In the genomic region with DNA sequence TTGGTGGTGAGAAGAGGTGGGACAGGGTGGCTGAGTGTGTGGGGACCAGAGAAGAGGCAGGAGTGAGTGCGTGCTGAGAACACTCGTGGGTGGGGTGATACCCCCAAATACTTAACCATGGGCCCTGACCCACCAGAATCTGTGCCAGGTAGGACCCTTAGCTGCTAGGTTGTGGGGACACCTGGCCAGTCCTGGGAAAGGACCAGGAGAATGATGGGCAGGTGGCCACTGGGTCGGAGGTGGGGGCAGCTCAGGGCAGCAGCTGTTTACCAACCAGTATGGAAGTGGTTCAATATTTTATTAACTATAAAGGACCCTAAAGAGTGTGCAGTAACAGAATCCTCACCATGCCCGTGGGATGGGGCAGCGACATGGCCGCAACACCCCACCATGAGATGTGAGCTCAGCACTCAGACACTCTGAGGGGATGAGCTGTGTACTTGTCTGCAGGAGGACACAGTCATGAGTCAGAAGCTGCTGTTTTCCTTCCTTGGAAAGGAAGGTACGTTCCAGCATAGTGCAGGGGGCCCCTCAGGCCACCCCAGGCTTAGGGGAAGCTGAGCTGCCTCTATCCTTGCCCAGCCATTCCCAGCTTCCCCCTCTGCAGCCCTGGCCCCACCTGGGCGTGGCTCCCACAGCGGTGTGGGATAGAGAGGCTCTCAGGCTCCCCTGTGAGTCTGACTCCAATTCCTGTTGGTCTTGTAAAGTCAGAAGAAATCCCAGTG, we compare ENCODE assay signal across 12 cellular contexts. TPM values are rescaled to one million over a fixed set of nuclear protein-coding genes. Genes with fewer than 3 reads are reported as not detected.
DNase-seq lines count a peak whose midpoint lies in the region; ATAC-seq, FAIRE-seq and TF ChIP-seq lines count a peak whose summit lies in the region.
"Had no signal": no experiment of that assay in that cellular context is flagged by ENCODE, and none has a peak within 500 bp of the region (broad histone marks: within the 10 kb centered on the region; RNA-seq: fewer than 3 reads in every experiment).

No MANE protein-coding gene starts in this region.

- H3K79me2 ChIP-seq in astrocyte (ENCODE audit: insufficient read depth, low read length): no peaks in the 10 kb centered on the region
- H3K79me2 ChIP-seq in keratinocyte (ENCODE audit: control insufficient read depth, insufficient read depth, low read length): no peaks in the 10 kb centered on the region

- no peak for ATAC-seq in left ventricle myocardium superior
- ATAC-seq in Right ventricle myocardium superior (ENCODE audit: poor library complexity): no peak

- H3K27me3 Mint-ChIP-seq in astrocyte (ENCODE audit: low read depth, unreplicated experiment): peaks cover 3% of the 10 kb centered on the region

- H3K27me3 ChIP-seq in astrocyte (ENCODE audit: insufficient read depth, low read length) (no peaks in the 10 kb centered on the region), keratinocyte (ENCODE audit: control insufficient read depth, extremely low read depth, insufficient read depth, low read length) (no peaks in the 10 kb centered on the region)

- peaks cover 54% of the 10 kb centered on the region for H3K4me1 ChIP-seq in astrocyte (ENCODE audit: insufficient read depth, low read length)
- H3K4me1 ChIP-seq in keratinocyte (ENCODE audit: control insufficient read depth, extremely low read depth, insufficient read depth, low read length): peaks cover 46% of the 10 kb centered on the region

- H3K27ac Mint-ChIP-seq in astrocyte (ENCODE audit: unreplicated experiment): peak overlapping the region; percentile 70

- H3K9ac ChIP-seq in astrocyte (ENCODE audit: low read length) (peak overlapping the region; percentile 70), keratinocyte (ENCODE audit: control insufficient read depth, extremely low read depth, insufficient read depth, low read length) (no peak overlapping the region)

- H3K9me3 ChIP-seq in astrocyte (ENCODE audit: insufficient read depth, low read depth, low read length) (no peaks in the 10 kb centered on the region), keratinocyte (ENCODE audit: control insufficient read depth, low read depth, low read length) (no peaks in the 10 kb centered on the region)
- H3K9me3 ChIP-seq: thoracic aorta had no signal

- peak overlapping the region; percentile 54 for H2AFZ ChIP-seq in astrocyte (ENCODE audit: low read depth, low read length)
- peak overlapping the region; percentile 62 for H2AFZ ChIP-seq in keratinocyte (ENCODE audit: control insufficient read depth, low read length)

- intact Hi-C loops in left ventricle myocardium superior (cut with micrococcal nuclease): loop anchor here (10.0 kb wide), 1 partner anchor 466 kb away; no protein-coding TSS in a partner anchor
- intact Hi-C loops in Right ventricle myocardium superior (cut with DNase I): no loop called here

- H3K9me1 ChIP-seq in keratinocyte (ENCODE audit: control insufficient read depth, extremely low read depth, insufficient read depth, low read length): no peaks in the 10 kb centered on the region

- H3K36me3 Mint-ChIP-seq in astrocyte (ENCODE audit: low read depth, unreplicated experiment): no peaks in the 10 kb centered on the region

- H3K27ac ChIP-seq in astrocyte (ENCODE audit: low read depth, low read length): peak overlapping the region; percentile 61
- no peak overlapping the region for H3K27ac ChIP-seq in keratinocyte (ENCODE audit: control insufficient read depth, insufficient read depth, low read length)
- H3K27ac ChIP-seq: thoracic aorta had no signal

- no peak overlapping the region for H3K4me3 Mint-ChIP-seq in astrocyte (ENCODE audit: unreplicated experiment)

- H3K4me1 Mint-ChIP-seq in astrocyte (ENCODE audit: low read depth, unreplicated experiment): peaks cover 47% of the 10 kb centered on the region

- H3K4me3 ChIP-seq in astrocyte (ENCODE audit: insufficient read depth, low read depth, low read length) (no peak overlapping the region), keratinocyte (ENCODE audit: control insufficient read depth in 2 of 3, extremely low read depth in 1 of 3, insufficient read depth in 2 of 3, low read depth in 1 of 3, low read length in 3 of 3) (no peak overlapping the region)
- H3K4me3 ChIP-seq: thoracic aorta had no signal

- no peaks in the 10 kb centered on the region for H3K36me3 ChIP-seq in astrocyte (ENCODE audit: insufficient read depth, low read length)
- no peaks in the 10 kb centered on the region for H3K36me3 ChIP-seq in keratinocyte (ENCODE audit: control insufficient read depth in 2 of 2, extremely low read depth in 1 of 2, insufficient read depth in 2 of 2, low read length in 2 of 2)
- H3K36me3 ChIP-seq: thoracic aorta had no signal

- TF ChIP-seq CTCF in astrocyte (IDR thresholded peaks at IDR 0.05; ENCODE audit: insufficient read depth, low read depth, low read length) (no peak), keratinocyte (optimal IDR thresholded peaks at IDR 0.05 in 1 of 3, IDR thresholded peaks at IDR 0.05 in 1 of 3, conservative IDR thresholded peaks at IDR 0.05 in 1 of 3; ENCODE audit: extremely low read depth in 1 of 3, insufficient read depth in 2 of 3, low read length in 3 of 3) (no peak)

- H4K20me1 ChIP-seq in astrocyte (ENCODE audit: insufficient read depth, low read length) (no peaks in the 10 kb centered on the region), keratinocyte (ENCODE audit: control insufficient read depth, extremely low read depth, insufficient read depth, low read length) (no peaks in the 10 kb centered on the region)

- peak; percentile 52 for DNase-seq in left ventricle myocardium superior
- no peak for DNase-seq in Right ventricle myocardium superior
- peak; percentile 71 for DNase-seq in astrocyte (ENCODE audit: low read depth)
- DNase-seq in keratinocyte (ENCODE audit: low read depth, low spot score): no peak
- DNase-seq in urothelium cell line (ENCODE audit: low spot score): peak; percentile 43
- no peak for DNase-seq in activated CD4-positive, CD25-positive, alpha-beta regulatory T cell (lab: John Stamatoyannopoulos, UW)
- DNase-seq in NK-92 (lab: John Stamatoyannopoulos, UW; ENCODE audit: unreplicated experiment): no peak
- DNase-seq in NCI-H82 treated with DMSO at 0.1 percent for 48 hours (lab: John Stamatoyannopoulos, UW; ENCODE audit: unreplicated experiment): no peak
- DNase-seq: activated gamma-delta T cell; NCI-H146; stimulated activated CD4-positive, alpha-beta T cell treated with anti-CD3 and anti-CD28 coated beads, Interleukin-4, amount 100 ng/mL, for 1 hour had no signal

- H3K4me2 ChIP-seq in astrocyte (ENCODE audit: low read length) (peak overlapping the region; percentile 79), keratinocyte (ENCODE audit: control insufficient read depth, extremely low read depth, insufficient read depth, low read depth, low read length) (peak overlapping the region; percentile 26)

- dilution Hi-C loops in keratinocyte (cut with MboI; ENCODE audit: extremely low pct_ligation_motif_present, low sequenced_read_pairs): no loop called here

- no peaks in the 10 kb centered on the region for H3K9me3 Mint-ChIP-seq in astrocyte (ENCODE audit: unreplicated experiment)

- FAIRE-seq in astrocyte (lab: Jason Lieb, UNC) (peak; percentile 32), keratinocyte (lab: Jason Lieb, UNC) (no peak), urothelium cell line (lab: Jason Lieb, UNC) (no peak)

RNA-seq across cellular contexts. Expression of a gene that starts 25.4 kb away (rescaled TPM):
- total RNA-seq in left ventricle myocardium superior: not detected
- 0.40 TPM for total RNA-seq in Right ventricle myocardium superior
- not detected in 2 replicates for total RNA-seq in astrocyte
- 0.18 TPM in 1 of 3 replicates, not detected in the others for polyA plus RNA-seq in keratinocyte
- polyA plus RNA-seq in keratinocyte (2011; ENCODE audit: low read depth): not detected
- polyA plus RNA-seq in keratinocyte (2011; cell fraction: cytosol; rRNA removed): not detected in 2 replicates
- 0.11 TPM in 1 of 2 replicates, not detected in the other for polyA plus RNA-seq in keratinocyte (2011; cell fraction: nucleus; rRNA removed)
- 0.68 TPM in 1 of 2 replicates, not detected in the other for polyA plus RNA-seq in keratinocyte (2012; ENCODE audit: low replicate concordance)
- 0.19 TPM in 1 of 3 replicates, not detected in the others for polyA minus RNA-seq in keratinocyte
- not detected for polyA minus RNA-seq in keratinocyte (2011; cell fraction: cytosol; rRNA and poly(A)+ RNA removed)
- 0.54 TPM in 1 of 2 replicates, not detected in the other for polyA minus RNA-seq in keratinocyte (2011; cell fraction: nucleus; rRNA and poly(A)+ RNA removed)
- total RNA-seq: thoracic aorta had no signal

RNA-seq across cellular contexts. Expression of a gene that starts 41.6 kb away (rescaled TPM):
- total RNA-seq in left ventricle myocardium superior (not detected), Right ventricle myocardium superior (not detected), astrocyte (not detected in 2 replicates)
- not detected in 3 replicates for polyA plus RNA-seq in keratinocyte
- not detected for polyA plus RNA-seq in keratinocyte (2011; ENCODE audit: low read depth)
- polyA plus RNA-seq in keratinocyte (2011; cell fraction: cytosol; rRNA removed): not detected in 2 replicates
- not detected in 2 replicates for polyA plus RNA-seq in keratinocyte (2011; cell fraction: nucleus; rRNA removed)
- polyA plus RNA-seq in keratinocyte (2012; ENCODE audit: low replicate concordance): not detected in 2 replicates
- not detected in 3 replicates for polyA minus RNA-seq in keratinocyte
- not detected for polyA minus RNA-seq in keratinocyte (2011; cell fraction: cytosol; rRNA and poly(A)+ RNA removed)
- not detected in 2 replicates for polyA minus RNA-seq in keratinocyte (2011; cell fraction: nucleus; rRNA and poly(A)+ RNA removed)

Comparison
In these comparisons a context has a peak if more than half of its experiments do, and no peak if none do; other contexts are left out.
1. DNase-seq: peak in left ventricle myocardium superior (single experiment), astrocyte (single experiment) and urothelium cell line (single experiment); none in Right ventricle myocardium superior (single experiment), keratinocyte (single experiment), activated CD4-positive, CD25-positive, alpha-beta regulatory T cell (0 of 4), NK-92 (single experiment) and NCI-H82 treated with DMSO at 0.1 percent for 48 hours (single experiment).